ENCODE assay signal across 26 cellular contexts in the genomic region with DNA sequence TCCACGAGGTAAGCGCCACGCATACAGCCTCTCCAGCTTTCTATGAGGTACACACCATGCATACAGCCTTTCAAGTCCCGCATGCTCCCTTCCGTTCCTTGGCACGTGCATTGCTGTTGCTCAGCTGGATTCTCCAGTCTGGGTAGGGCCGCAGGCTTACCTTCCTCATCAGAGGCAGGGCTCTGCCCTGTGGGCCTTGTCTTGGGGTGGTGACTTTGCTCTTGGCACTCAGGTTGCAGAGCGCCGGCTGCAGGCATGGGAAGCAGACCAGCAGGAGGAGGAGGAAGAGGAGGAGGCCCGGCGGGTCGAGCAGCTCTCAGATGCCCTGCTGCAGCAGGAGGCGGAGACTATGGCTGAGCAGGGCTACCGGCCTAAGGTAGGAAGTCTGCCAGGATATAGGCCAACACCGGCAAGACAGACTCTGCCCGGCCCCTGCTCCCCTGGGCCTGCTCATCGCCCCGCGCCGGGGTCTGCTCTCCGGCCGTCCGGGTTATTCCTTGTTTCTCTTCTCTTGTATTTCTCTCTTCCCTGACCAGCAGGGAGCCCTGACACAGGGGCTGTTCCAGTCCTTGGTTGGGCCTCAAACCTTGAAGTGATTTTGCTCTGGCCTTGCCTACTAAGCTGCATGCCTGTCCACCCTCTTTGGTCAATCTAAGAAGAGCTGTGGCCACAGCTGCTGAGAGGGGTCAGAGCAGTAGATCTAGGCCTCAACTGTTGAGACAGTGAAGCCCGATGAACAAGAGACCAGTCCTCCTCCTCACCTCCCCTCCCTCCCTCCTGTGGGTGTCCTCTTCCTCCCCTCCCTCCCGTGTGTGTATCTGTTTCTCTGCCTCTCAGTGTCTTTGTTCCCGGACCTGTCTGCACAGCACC. TPM values are rescaled to one million over a fixed set of nuclear protein-coding genes. Genes with fewer than 3 reads are reported as not detected.
DNase-seq lines count a peak whose midpoint lies in the region; ATAC-seq and TF ChIP-seq lines count a peak whose summit lies in the region.
"Had no signal": no experiment of that assay in that cellular context is flagged by ENCODE, and none has a peak within 500 bp of the region (broad histone marks: within the 10 kb centered on the region; RNA-seq: fewer than 3 reads in every experiment).

No MANE protein-coding gene starts in this region.

- peaks cover 0 to 7% of the 10 kb centered on the region in 2 donors for H3K36me3 ChIP-seq in prostate gland

- no peaks in the 10 kb centered on the region for H3K9me3 ChIP-seq in prostate gland

- H3K27me3 Mint-ChIP-seq in T-helper 2 cell treated with Interferon-gamma antibody and Interleukin-4, amounts not matched to agents 5 μg/mL and 100 μg/mL, for 36 hours (ENCODE audit: low read depth) = no peaks in the 10 kb centered on the region
- H3K27me3 Mint-ChIP-seq: dendritic cell treated with granulocyte-macrophage colony-stimulating factor and Interleukin-4, amounts not matched to agents 40 ng/mL and 50 ng/mL, for 4 days; IgD-negative memory B cell had no signal

- TF ChIP-seq POLR2A in prostate gland (IDR thresholded peaks at IDR 0.05) = peak; percentile 21

- no peaks in the 10 kb centered on the region for H3K27me3 ChIP-seq in prostate gland (replicated peaks; ENCODE audit: insufficient read depth)

- no peak for TF ChIP-seq RAD21 in Ishikawa (IDR thresholded peaks at IDR 0.05; ENCODE audit: low read depth)

- no peaks in the 10 kb centered on the region for H3K9me3 Mint-ChIP-seq in T-helper 2 cell treated with Interferon-gamma antibody and Interleukin-4, amounts not matched to agents 5 μg/mL and 100 μg/mL, for 36 hours
- H3K9me3 Mint-ChIP-seq: activated naive CD4-positive, alpha-beta T cell treated with anti-CD3 and anti-CD28 coated beads for 36 hours; activated T-cell treated with anti-CD3 and anti-CD28 coated beads, Interleukin-2, amount 50 U/mL, for 72 hours; CD8-positive, alpha-beta T cell; dendritic cell treated with granulocyte-macrophage colony-stimulating factor and Interleukin-4, amounts not matched to agents 40 ng/mL and 50 ng/mL, for 4 days; IgD-negative memory B cell had no signal

- DNase-seq in T-helper 2 cell treated with Interferon-gamma antibody and Interleukin-4, amounts not matched to agents 5 μg/mL and 100 μg/mL, for 36 hours (ENCODE audit: low spot score) = no peak
- DNase-seq in T-helper 2 cell (no peak), epithelial cell of prostate (ENCODE audit: low read depth, low spot score) (peak; percentile 31), prostate gland (ENCODE audit: low spot score) (peak; percentile 59), hypothalamus (lab: John Stamatoyannopoulos, UW) (no peak), NCI-H2227 treated with DMSO at 0.1 percent for 48 hours (lab: John Stamatoyannopoulos, UW) (no peak)
- DNase-seq: 8988T; activated CD4-positive, CD25-positive, alpha-beta regulatory T cell treated with anti-CD3 and anti-CD28 coated beads, Interleukin-2, amount 50 U/mL, for 72 hours; activated naive CD4-positive, alpha-beta T cell treated with anti-CD3 and anti-CD28 coated beads for 36 hours; activated T-cell treated with anti-CD3 and anti-CD28 coated beads, Interleukin-2, amount 50 U/mL, for 72 hours; anterior cingulate cortex; CD8-positive, alpha-beta T cell; head of caudate nucleus; NCI-H1417; NCI-H2081 treated with DMSO at 0.1 percent for 48 hours; NCI-H446 treated with DMSO at 0.1 percent for 48 hours; OCI-M1; SHP77; stimulated activated CD4-positive, alpha-beta T cell treated with anti-CD3 and anti-CD28 coated beads, Interleukin-12 subunit alpha, Interleukin-12 subunit beta, amount 100 ng/mL, for 4 hours; stimulated activated CD4-positive, alpha-beta T cell treated with anti-CD3 and anti-CD28 coated beads, Interleukin-4, amount 100 ng/mL, for 4 hours; stimulated activated naive CD4-positive, alpha-beta T cell treated with Interleukin-2 at 50 U/mL for 16 hours; SW 1271 had no signal

- intact Hi-C loops in prostate gland (cut with DNase I) = no loop called here

- no peak overlapping the region for H3K4me3 ChIP-seq in prostate gland

- TF ChIP-seq EP300 in Ishikawa (IDR thresholded peaks at IDR 0.05; ENCODE audit: borderline replicate concordance) = no peak

- ATAC-seq in GM18502 (IDR thresholded peaks at IDR 0.05; ENCODE audit: poor library complexity, unreplicated experiment) = no peak
- ATAC-seq: CD8-positive, alpha-beta T cell had no signal

- no peak for TF ChIP-seq CTCF in prostate gland (IDR thresholded peaks at IDR 0.05)

- peaks cover 57% of the 10 kb centered on the region for H3K36me3 Mint-ChIP-seq in T-helper 2 cell treated with Interferon-gamma antibody and Interleukin-4, amounts not matched to agents 5 μg/mL and 100 μg/mL, for 36 hours (ENCODE audit: low read depth)
- H3K36me3 Mint-ChIP-seq: IgD-negative memory B cell had no signal

- H3K27ac ChIP-seq in epithelial cell of prostate (no peak overlapping the region), prostate gland (peak overlapping the region in 1 of 2 donors; percentile 16)

- WGBS in prostate gland = 64% methylated on average over 26 of the region's 26 CpGs

- peak overlapping the region; percentile 12 for H3K27ac Mint-ChIP-seq in T-helper 2 cell treated with Interferon-gamma antibody and Interleukin-4, amounts not matched to agents 5 μg/mL and 100 μg/mL, for 36 hours
- H3K27ac Mint-ChIP-seq: activated naive CD4-positive, alpha-beta T cell treated with anti-CD3 and anti-CD28 coated beads for 36 hours; activated T-cell treated with anti-CD3 and anti-CD28 coated beads, Interleukin-2, amount 50 U/mL, for 72 hours; dendritic cell treated with granulocyte-macrophage colony-stimulating factor and Interleukin-4, amounts not matched to agents 40 ng/mL and 50 ng/mL, for 4 days had no signal

- H3K4me1 Mint-ChIP-seq in T-helper 2 cell treated with Interferon-gamma antibody and Interleukin-4, amounts not matched to agents 5 μg/mL and 100 μg/mL, for 36 hours (ENCODE audit: low read depth) = no peaks in the 10 kb centered on the region

- H3K4me1 ChIP-seq in prostate gland (replicated peaks) = no peaks in the 10 kb centered on the region

- no peak overlapping the region for H3K4me3 Mint-ChIP-seq in T-helper 2 cell treated with Interferon-gamma antibody and Interleukin-4, amounts not matched to agents 5 μg/mL and 100 μg/mL, for 36 hours
- H3K4me3 Mint-ChIP-seq: activated naive CD4-positive, alpha-beta T cell treated with anti-CD3 and anti-CD28 coated beads for 36 hours; activated T-cell treated with anti-CD3 and anti-CD28 coated beads, Interleukin-2, amount 50 U/mL, for 72 hours; CD8-positive, alpha-beta T cell; dendritic cell treated with granulocyte-macrophage colony-stimulating factor and Interleukin-4, amounts not matched to agents 40 ng/mL and 50 ng/mL, for 4 days had no signal

TF ChIP-seq in Ishikawa, 13 proteins besides CTCF, POLR2A, EP300 and RAD21:
- no peak for TF ChIP-seq NFIC (IDR thresholded peaks at IDR 0.05)
- TF ChIP-seq, protein P1, sequence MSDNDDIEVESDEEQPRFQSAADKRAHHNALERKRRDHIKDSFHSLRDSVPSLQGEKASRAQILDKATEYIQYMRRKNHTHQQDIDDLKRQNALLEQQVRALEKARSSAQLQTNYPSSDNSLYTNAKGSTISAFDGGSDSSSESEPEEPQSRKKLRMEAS (IDR thresholded peaks at IDR 0.05) = 0 out of 2 replicates have a peak, but pooled peaks have one; percentile 24

RNA-seq across cellular contexts. Expression of gene TCHP, which starts 15.3 kb away (rescaled TPM):
- total RNA-seq in prostate gland = 10 to 100 TPM; 18.9 to 26.3 TPM

RNA-seq across cellular contexts. Expression of gene GLTP, which starts 35.1 kb away (rescaled TPM):
- 10 to 100 TPM; 67.2 to 87.1 TPM for total RNA-seq in prostate gland

Comparison
In these comparisons a context has a peak if more than half of its experiments do, and no peak if none do; other contexts are left out.
1. DNase-seq: peak in epithelial cell of prostate (single experiment) and prostate gland (single experiment); none in T-helper 2 cell treated with Interferon-gamma antibody and Interleukin-4, amounts not matched to agents 5 μg/mL and 100 μg/mL, for 36 hours (single experiment), T-helper 2 cell (0 of 5), hypothalamus (0 of 51) and NCI-H2227 treated with DMSO at 0.1 percent for 48 hours (single experiment).